29 cellular contexts compared by ENCODE assay signal in genomic region chr14:32022938-32023466, GRCh38. TPM values are rescaled to one million over a fixed set of nuclear protein-coding genes. Genes with fewer than 3 reads are reported as not detected.
A peak's percentile ranks its signal among the peaks of the same experiment; 100 is the strongest.
DNase-seq lines count a peak whose midpoint lies in the region; ATAC-seq, FAIRE-seq and TF ChIP-seq lines count a peak whose summit lies in the region.
"Had no signal": no experiment of that assay in that cellular context is flagged by ENCODE, and none has a peak within 500 bp of the region (broad histone marks: within the 10 kb centered on the region; RNA-seq: fewer than 3 reads in every experiment).

No MANE protein-coding gene starts in this region.

- peak; percentile 65 for ATAC-seq in left lobe of liver
- peak; percentile 83 for ATAC-seq in sciatic nerve
- no peak for ATAC-seq in HG03280 (IDR thresholded peaks at IDR 0.05; ENCODE audit: unreplicated experiment)
- no peak for ATAC-seq in GM21390 (IDR thresholded peaks at IDR 0.05; ENCODE audit: unreplicated experiment)
- ATAC-seq in HG03139 (IDR thresholded peaks at IDR 0.05; ENCODE audit: unreplicated experiment), result no peak
- ATAC-seq: A549; activated CD4-positive, alpha-beta T cell treated with anti-CD3 and anti-CD28 coated beads for 36 hours; activated T-cell treated with anti-CD3 and anti-CD28 coated beads, Interleukin-2, amount 50 U/mL, for 72 hours; GM12878; left cardiac atrium; T-helper 17 cell had no signal

- no peak overlapping the region for H3K4me3 ChIP-seq in bronchial epithelial cell (ENCODE audit: low read depth, low read length)
- H3K4me3 ChIP-seq: A549, colonic mucosa, GM12878, thyroid gland had no signal

- DNase-seq in G401 (ENCODE audit: low spot score) (peak; percentile 15), bronchial epithelial cell (ENCODE audit: low read depth) (peak; percentile 12), left lobe of liver (ENCODE audit: low spot score) (no peak), sciatic nerve (ENCODE audit: low spot score) (no peak), NCI-H2171 treated with DMSO at 0.1 percent for 48 hours (lab: John Stamatoyannopoulos, UW) (no peak)
- DNase-seq: activated CD4-positive, alpha-beta T cell treated with anti-CD3 and anti-CD28 coated beads for 36 hours; activated naive CD4-positive, alpha-beta T cell treated with anti-CD3 and anti-CD28 coated beads, Interleukin-2, amount 10 ng/mL, durations not matched to agents 7 days and 5 days; activated T-cell treated with anti-CD3 and anti-CD28 coated beads, Interleukin-2, amount 50 U/mL, for 72 hours; colonic mucosa; COR-L47; DMS79 treated with DMSO at 0.1 percent for 48 hours; HFFc6; Kasumi-1; left cardiac atrium; NCI-H1092 treated with DMSO at 0.1 percent for 48 hours; NCI-H2029; NCI-H510A; posterior cingulate gyrus; small intestine; stimulated activated CD4-positive, alpha-beta T cell treated with anti-CD3 and anti-CD28 coated beads, Interleukin-2, amount 100 ng/mL, for 24 hours; stimulated activated naive B cell treated with anti-CD40 and anti-IgM and Interleukin-4, amounts not matched to agents 10 μg/mL and 1 μg/mL and 100 μg/mL, for 72 hours; T-helper 17 cell; thyroid gland had no signal

- H3K27me3 ChIP-seq in bronchial epithelial cell (ENCODE audit: control insufficient read depth, insufficient read depth, low read length), result no peaks in the 10 kb centered on the region
- H3K27me3 ChIP-seq: colonic mucosa, thyroid gland had no signal

- no peak for FAIRE-seq in bronchial epithelial cell (lab: Jason Lieb, UNC)
- FAIRE-seq: A549, GM12878, RCC 7860, small intestine had no signal

- intact Hi-C loops in sciatic nerve (cut with DNase I), result no loop called here

- in situ Hi-C loops in G401 (cut with HindIII; ENCODE audit: low sequenced_read_pairs), result no loop called here

- no peaks in the 10 kb centered on the region for H3K36me3 ChIP-seq in bronchial epithelial cell (ENCODE audit: control insufficient read depth, insufficient read depth, low read length)
- H3K36me3 ChIP-seq: colonic mucosa, thyroid gland had no signal

- no peak for TF ChIP-seq CTCF in bronchial epithelial cell (IDR thresholded peaks at IDR 0.05; ENCODE audit: insufficient read depth, low read length, severe bottlenecking)

RNA-seq across cellular contexts. Expression of gene ARHGAP5, which starts 54.1 kb away (rescaled TPM):
- total RNA-seq in G401 (2014; rRNA removed; shearing (Covaris generic)), result 27.1 and 43.6 TPM in 2 replicates
- total RNA-seq in bronchial epithelial cell, result 139 and 150 TPM in 2 replicates
- total RNA-seq in left lobe of liver, result 38.4 TPM
- 193 TPM for total RNA-seq in sciatic nerve

Comparison
In these comparisons a context has a peak if more than half of its experiments do, and no peak if none do; other contexts are left out.
1. DNase-seq: peak in G401 (single experiment) and bronchial epithelial cell (single experiment); none in left lobe of liver (single experiment), sciatic nerve (single experiment) and NCI-H2171 treated with DMSO at 0.1 percent for 48 hours (single experiment).
2. ATAC-seq: peak in left lobe of liver (single experiment) and sciatic nerve (single experiment); none in HG03280 (single experiment), GM21390 (single experiment) and HG03139 (single experiment).